Comparison of ENCODE assay signal across 1 cellular context in genomic region chr17:8176197-8176940, GRCh38.
TF ChIP-seq lines count a peak whose summit lies in the region.

Gene TMEM107 (minus strand): TSS chr17:8176380. CDS start chr17:8176286, 94 bp downstream.

TF ChIP-seq in HepG2, 621 proteins besides CTCF, POLR2A, EP300 and RAD21 (continued from another document and continues in another):
- TF ChIP-seq ARID4A (CRISPR knock-in tag; IDR thresholded peaks at IDR 0.05; ENCODE audit: borderline replicate concordance): peak; percentile 85
- TF ChIP-seq THYN1 (CRISPR knock-in tag; IDR thresholded peaks at IDR 0.05; ENCODE audit: borderline replicate concordance, low read depth): no peak
- 0 out of 2 replicates have a peak, but pooled peaks have one; percentile 16 for TF ChIP-seq ZNF274 (CRISPR knock-in tag; IDR thresholded peaks at IDR 0.05)
- no peak for TF ChIP-seq REL (CRISPR knock-in tag; conservative IDR thresholded peaks at IDR 0.05)
- TF ChIP-seq ZNF503 (CRISPR knock-in tag; IDR thresholded peaks at IDR 0.05): no peak; the same call in 1 of the 2 replicates
- TF ChIP-seq CSRNP2 (CRISPR knock-in tag; conservative IDR thresholded peaks at IDR 0.05; ENCODE audit: low read depth): no peak
- TF ChIP-seq ZNF160 (CRISPR knock-in tag; IDR thresholded peaks at IDR 0.05): no peak
- no peak for TF ChIP-seq ZNF530 (CRISPR knock-in tag; IDR thresholded peaks at IDR 0.05; ENCODE audit: low read depth)
- TF ChIP-seq, protein P1, sequence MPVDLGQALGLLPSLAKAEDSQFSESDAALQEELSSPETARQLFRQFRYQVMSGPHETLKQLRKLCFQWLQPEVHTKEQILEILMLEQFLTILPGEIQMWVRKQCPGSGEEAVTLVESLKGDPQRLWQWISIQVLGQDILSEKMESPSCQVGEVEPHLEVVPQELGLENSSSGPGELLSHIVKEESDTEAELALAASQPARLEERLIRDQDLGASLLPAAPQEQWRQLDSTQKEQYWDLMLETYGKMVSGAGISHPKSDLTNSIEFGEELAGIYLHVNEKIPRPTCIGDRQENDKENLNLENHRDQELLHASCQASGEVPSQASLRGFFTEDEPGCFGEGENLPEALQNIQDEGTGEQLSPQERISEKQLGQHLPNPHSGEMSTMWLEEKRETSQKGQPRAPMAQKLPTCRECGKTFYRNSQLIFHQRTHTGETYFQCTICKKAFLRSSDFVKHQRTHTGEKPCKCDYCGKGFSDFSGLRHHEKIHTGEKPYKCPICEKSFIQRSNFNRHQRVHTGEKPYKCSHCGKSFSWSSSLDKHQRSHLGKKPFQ (CRISPR knock-in tag; IDR thresholded peaks at IDR 0.05; ENCODE audit: insufficient replicate concordance): no peak
- no peak for TF ChIP-seq ZBTB33 (CRISPR knock-in tag; IDR thresholded peaks at IDR 0.05)
- peak; percentile 73; the same call in 1 of the 2 replicates for TF ChIP-seq GZF1 (CRISPR knock-in tag; IDR thresholded peaks at IDR 0.05)
- no peak for TF ChIP-seq NFKB2 (CRISPR knock-in tag; IDR thresholded peaks at IDR 0.05; ENCODE audit: borderline replicate concordance)
- no peak; the same call in 1 of the 2 replicates for TF ChIP-seq THAP11 (CRISPR knock-in tag; IDR thresholded peaks at IDR 0.05)
- TF ChIP-seq ZSCAN29 (CRISPR knock-in tag; conservative IDR thresholded peaks at IDR 0.05): 0 out of 2 replicates have a peak, but pooled peaks have one; percentile 39
- no peak for TF ChIP-seq PAWR (CRISPR knock-in tag; IDR thresholded peaks at IDR 0.05; ENCODE audit: borderline replicate concordance)
- peak; percentile 84; the same call in 1 of the 2 replicates for TF ChIP-seq E2F1 (CRISPR knock-in tag; IDR thresholded peaks at IDR 0.05)
- 0 out of 2 replicates have a peak, but pooled peaks have one; percentile 27 for TF ChIP-seq ZNF44 (CRISPR knock-in tag; IDR thresholded peaks at IDR 0.05)
- no peak for TF ChIP-seq ZHX2 (IDR thresholded peaks at IDR 0.05; ENCODE audit: low read depth)
- TF ChIP-seq ZHX2 (CRISPR knock-in tag; IDR thresholded peaks at IDR 0.05; ENCODE audit: borderline replicate concordance): no peak
- no peak for TF ChIP-seq ONECUT2 (CRISPR knock-in tag; IDR thresholded peaks at IDR 0.05)
- no peak; the same call in 1 of the 2 replicates for TF ChIP-seq KDM5A (IDR thresholded peaks at IDR 0.05; ENCODE audit: borderline replicate concordance, low read length)
- TF ChIP-seq ZNF616 (CRISPR knock-in tag; IDR thresholded peaks at IDR 0.05; ENCODE audit: low read depth): no peak
- TF ChIP-seq, protein P2, sequence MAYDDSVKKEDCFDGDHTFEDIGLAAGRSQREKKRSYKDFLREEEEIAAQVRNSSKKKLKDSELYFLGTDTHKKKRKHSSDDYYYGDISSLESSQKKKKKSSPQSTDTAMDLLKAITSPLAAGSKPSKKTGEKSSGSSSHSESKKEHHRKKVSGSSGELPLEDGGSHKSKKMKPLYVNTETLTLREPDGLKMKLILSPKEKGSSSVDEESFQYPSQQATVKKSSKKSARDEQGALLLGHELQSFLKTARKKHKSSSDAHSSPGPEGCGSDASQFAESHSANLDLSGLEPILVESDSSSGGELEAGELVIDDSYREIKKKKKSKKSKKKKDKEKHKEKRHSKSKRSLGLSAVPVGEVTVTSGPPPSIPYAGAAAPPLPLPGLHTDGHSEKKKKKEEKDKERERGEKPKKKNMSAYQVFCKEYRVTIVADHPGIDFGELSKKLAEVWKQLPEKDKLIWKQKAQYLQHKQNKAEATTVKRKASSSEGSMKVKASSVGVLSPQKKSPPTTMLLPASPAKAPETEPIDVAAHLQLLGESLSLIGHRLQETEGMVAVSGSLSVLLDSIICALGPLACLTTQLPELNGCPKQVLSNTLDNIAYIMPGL (CRISPR knock-in tag; IDR thresholded peaks at IDR 0.05; ENCODE audit: borderline replicate concordance in 1 of 2, low read depth in 1 of 2): peak in 1 of 2 experiments; percentile 39; a peak in 2 of 4 replicates
- TF ChIP-seq ZBTB42 (CRISPR knock-in tag; IDR thresholded peaks at IDR 0.05): no peak
- TF ChIP-seq, protein P3, sequence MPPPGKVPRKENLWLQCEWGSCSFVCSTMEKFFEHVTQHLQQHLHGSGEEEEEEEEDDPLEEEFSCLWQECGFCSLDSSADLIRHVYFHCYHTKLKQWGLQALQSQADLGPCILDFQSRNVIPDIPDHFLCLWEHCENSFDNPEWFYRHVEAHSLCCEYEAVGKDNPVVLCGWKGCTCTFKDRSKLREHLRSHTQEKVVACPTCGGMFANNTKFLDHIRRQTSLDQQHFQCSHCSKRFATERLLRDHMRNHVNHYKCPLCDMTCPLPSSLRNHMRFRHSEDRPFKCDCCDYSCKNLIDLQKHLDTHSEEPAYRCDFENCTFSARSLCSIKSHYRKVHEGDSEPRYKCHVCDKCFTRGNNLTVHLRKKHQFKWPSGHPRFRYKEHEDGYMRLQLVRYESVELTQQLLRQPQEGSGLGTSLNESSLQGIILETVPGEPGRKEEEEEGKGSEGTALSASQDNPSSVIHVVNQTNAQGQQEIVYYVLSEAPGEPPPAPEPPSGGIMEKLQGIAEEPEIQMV (CRISPR knock-in tag; IDR thresholded peaks at IDR 0.05; ENCODE audit: low read depth): no peak
- TF ChIP-seq LBX2 (CRISPR knock-in tag; IDR thresholded peaks at IDR 0.05; ENCODE audit: borderline replicate concordance): no peak
- TF ChIP-seq ZBTB7B (CRISPR knock-in tag; IDR thresholded peaks at IDR 0.05): peak; percentile 15; the same call in 1 of the 2 replicates
- no peak for TF ChIP-seq YY1 (IDR thresholded peaks at IDR 0.05; ENCODE audit: insufficient read depth, insufficient replicate concordance, low read depth, low read length)
